ENCODE assay signal across 15 cellular contexts in genomic region chr10:48805848-48806247, GRCh38.
DNase-seq lines count a peak whose midpoint lies in the region; ATAC-seq and TF ChIP-seq lines count a peak whose summit lies in the region.
"Had no signal": no experiment of that assay in that cellular context is flagged by ENCODE, and none has a peak within 500 bp of the region (broad histone marks: within the 10 kb centered on the region; RNA-seq: fewer than 3 reads in every experiment).

No MANE protein-coding gene starts in this region.

- H3K4me1 ChIP-seq in CD4-positive, CD25-positive, alpha-beta regulatory T cell (ENCODE audit: control insufficient read depth, insufficient read depth, low read length, poor library complexity, severe bottlenecking) = peaks cover 28% of the 10 kb centered on the region
- H3K4me1 ChIP-seq in adipocyte (ENCODE audit: control insufficient read depth, insufficient read depth, low read length) (no peaks in the 10 kb centered on the region), lower lobe of right lung (peaks cover 35% of the 10 kb centered on the region), gastrocnemius medialis (peaks cover 0 to 9% of the 10 kb centered on the region in 2 donors)

- intact Hi-C loops in lower lobe of right lung (cut with DNase I) = no loop called here
- intact Hi-C loops in gastrocnemius medialis (cut with DNase I; ENCODE audit: low total_unique reads) = no loop called here

- in situ Hi-C loops in gastrocnemius medialis (cut with MboI; ENCODE audit: low sequenced_read_pairs in 4 of 4) = no loop called here

- H3K27me3 ChIP-seq in CD4-positive, CD25-positive, alpha-beta regulatory T cell (ENCODE audit: control insufficient read depth, insufficient read depth, low read length) = no peaks in the 10 kb centered on the region
- H3K27me3 ChIP-seq in adipocyte (replicated peaks; ENCODE audit: control insufficient read depth, insufficient read depth, low read length) (peaks cover 13% of the 10 kb centered on the region), lower lobe of right lung (ENCODE audit: low read depth) (no peaks in the 10 kb centered on the region), gastrocnemius medialis (no peaks in the 10 kb centered on the region)
- H3K27me3 ChIP-seq: tibial nerve had no signal

- TF ChIP-seq CTCF in lower lobe of right lung (IDR thresholded peaks at IDR 0.05) (no peak), gastrocnemius medialis (IDR thresholded peaks at IDR 0.05 in 4 of 5, conservative IDR thresholded peaks at IDR 0.05 in 1 of 5) (no peak)

- H3K27me3 Mint-ChIP-seq in CD4-positive, CD25-positive, alpha-beta regulatory T cell = peaks cover 4% of the 10 kb centered on the region

- peak overlapping the region; percentile 38 for H3K9ac ChIP-seq in adipocyte (ENCODE audit: low read length)

- no peak overlapping the region for H3K4me3 ChIP-seq in CD4-positive, CD25-positive, alpha-beta regulatory T cell (ENCODE audit: low read depth, low read length)
- H3K4me3 ChIP-seq in adipocyte (ENCODE audit: low read length) (no peak overlapping the region), lower lobe of right lung (no peak overlapping the region), gastrocnemius medialis (no peak overlapping the region)

- no peak for TF ChIP-seq POLR2A in gastrocnemius medialis (IDR thresholded peaks at IDR 0.05)

- H3K4me1 Mint-ChIP-seq in CD4-positive, CD25-positive, alpha-beta regulatory T cell = peaks cover 0 to 73% (median 13%) of the 10 kb centered on the region in 4 donors

- H3K9me3 ChIP-seq in CD4-positive, CD25-positive, alpha-beta regulatory T cell (ENCODE audit: control insufficient read depth in 2 of 2, low read length in 2 of 2) = no peaks in the 10 kb centered on the region
- H3K9me3 ChIP-seq in adipocyte (ENCODE audit: control insufficient read depth, low read length) (no peaks in the 10 kb centered on the region), lower lobe of right lung (no peaks in the 10 kb centered on the region), gastrocnemius medialis (no peaks in the 10 kb centered on the region)
- H3K9me3 ChIP-seq: tibial nerve had no signal

- no peaks in the 10 kb centered on the region for H3K9me3 Mint-ChIP-seq in CD4-positive, CD25-positive, alpha-beta regulatory T cell

- H3K36me3 ChIP-seq in CD4-positive, CD25-positive, alpha-beta regulatory T cell (ENCODE audit: control insufficient read depth, insufficient read depth, low read length) = no peaks in the 10 kb centered on the region
- H3K36me3 ChIP-seq in adipocyte (ENCODE audit: control insufficient read depth, insufficient read depth, low read length, severe bottlenecking) = no peaks in the 10 kb centered on the region
- no peaks in the 10 kb centered on the region for H3K36me3 ChIP-seq in lower lobe of right lung
- no peaks in the 10 kb centered on the region for H3K36me3 ChIP-seq in gastrocnemius medialis
- H3K36me3 ChIP-seq: tibial nerve had no signal

- H3K27ac ChIP-seq in CD4-positive, CD25-positive, alpha-beta regulatory T cell (ENCODE audit: insufficient read depth, low read length, poor library complexity, severe bottlenecking) = no peak overlapping the region
- H3K27ac ChIP-seq in lower lobe of right lung (no peak overlapping the region), gastrocnemius medialis (peak overlapping the region in 1 of 4 donors; percentile 14)

- peak overlapping the region in 2 of 3 donors; percentile 88 for H3K27ac Mint-ChIP-seq in CD4-positive, CD25-positive, alpha-beta regulatory T cell

- no peak for ATAC-seq in CD4-positive, CD25-positive, alpha-beta regulatory T cell (ENCODE audit: low read depth in 2 of 2)
- ATAC-seq in lower lobe of right lung = peak; percentile 33 to 54
- ATAC-seq in gastrocnemius medialis = peak; percentile 39 to 44
- ATAC-seq in HG02884 (IDR thresholded peaks at IDR 0.05; ENCODE audit: unreplicated experiment) = no peak
- ATAC-seq in GM19328 (IDR thresholded peaks at IDR 0.05; ENCODE audit: unreplicated experiment) = no peak

- peak overlapping the region in 2 of 4 donors; percentile 33 to 78 for H3K4me3 Mint-ChIP-seq in CD4-positive, CD25-positive, alpha-beta regulatory T cell

- DNase-seq in CD4-positive, CD25-positive, alpha-beta regulatory T cell = peak in 1 of 3 donors; percentile 66
- DNase-seq in adipocyte (ENCODE audit: low read depth) = no peak
- no peak for DNase-seq in lower lobe of right lung
- DNase-seq in gastrocnemius medialis = peak in 1 of 2 donors; percentile 24
- no peak for DNase-seq in AG20443 (ENCODE audit: low spot score)
- DNase-seq in mucosa of gallbladder (ENCODE audit: low spot score) = no peak
- DNase-seq: activated gamma-delta T cell treated with Interleukin-2 at 50 U/mL for 16 hours; DMS 273 treated with DMSO at 0.1 percent for 48 hours; Karpas-422; NCI-H187; NCI-H524; stimulated activated CD4-positive, alpha-beta T cell treated with anti-CD3 and anti-CD28 coated beads, Interleukin-1b, Interleukin-23, amount 100 ng/mL, for 48 hours had no signal

- H3K36me3 Mint-ChIP-seq in CD4-positive, CD25-positive, alpha-beta regulatory T cell = no peaks in the 10 kb centered on the region

Comparison
In these comparisons a context has a peak if more than half of its experiments do, and no peak if none do; other contexts are left out.
1. ATAC-seq: peak in lower lobe of right lung (2 of 2) and gastrocnemius medialis (2 of 2); none in CD4-positive, CD25-positive, alpha-beta regulatory T cell (0 of 2), HG02884 (single experiment) and GM19328 (single experiment).